In the genomic region with DNA sequence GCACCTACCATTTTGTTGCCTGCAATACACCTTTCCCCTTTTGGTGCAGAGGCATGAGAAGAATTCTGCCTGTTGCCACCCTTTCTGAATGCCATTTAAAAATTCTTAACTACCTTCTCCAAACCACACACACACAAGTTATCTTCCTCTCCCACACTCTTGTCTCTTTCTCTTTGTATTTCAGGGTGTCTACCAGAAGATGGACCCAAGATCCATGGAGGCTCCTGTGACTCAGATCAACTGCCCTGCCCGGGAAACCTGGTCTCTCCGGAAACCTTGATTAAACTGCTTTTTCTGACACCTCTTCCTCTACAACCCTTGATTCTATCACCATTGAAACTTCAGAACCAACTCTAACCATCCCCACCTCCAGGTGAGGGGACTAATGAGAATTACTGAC, we compare ENCODE assay signal across 9 cellular contexts. TPM values are rescaled to one million over a fixed set of nuclear protein-coding genes. Genes with fewer than 3 reads are reported as not detected.
DNase-seq lines count a peak whose midpoint lies in the region; ATAC-seq, FAIRE-seq and TF ChIP-seq lines count a peak whose summit lies in the region.
"Had no signal": no experiment of that assay in that cellular context is flagged by ENCODE, and none has a peak within 500 bp of the region (broad histone marks: within the 10 kb centered on the region; RNA-seq: fewer than 3 reads in every experiment).

No MANE protein-coding gene starts in this region.

- dilution Hi-C loops in keratinocyte (cut with MboI; ENCODE audit: extremely low pct_ligation_motif_present, low sequenced_read_pairs): no loop called here

- peak overlapping the region; percentile 72 for H3K27ac ChIP-seq in keratinocyte (ENCODE audit: control insufficient read depth, insufficient read depth, low read length)
- H3K27ac ChIP-seq: SK-N-MC had no signal

- peaks cover 17% of the 10 kb centered on the region for H3K4me1 ChIP-seq in keratinocyte (ENCODE audit: control insufficient read depth, extremely low read depth, insufficient read depth, low read length)

- peak; percentile 59 for DNase-seq in AG20443 (ENCODE audit: low spot score)
- DNase-seq in HCEC 1CT: peak; percentile 59
- DNase-seq in UCSD-AML1 (lab: John Stamatoyannopoulos, UW; ENCODE audit: unreplicated experiment): peak; percentile 12
- DNase-seq in keratinocyte (ENCODE audit: low read depth, low spot score): no peak
- DNase-seq in middle frontal gyrus (ENCODE audit: extremely low spot score, low spot score): no peak
- no peak for DNase-seq in activated CD8-positive, alpha-beta memory T cell treated with anti-CD3 and anti-CD28 coated beads for 24 hours

- peaks cover 13% of the 10 kb centered on the region for H3K79me2 ChIP-seq in keratinocyte (ENCODE audit: control insufficient read depth, insufficient read depth, low read length)

- H3K9me3 ChIP-seq in keratinocyte (ENCODE audit: control insufficient read depth, low read depth, low read length): no peaks in the 10 kb centered on the region

- H3K9ac ChIP-seq in keratinocyte (ENCODE audit: control insufficient read depth, extremely low read depth, insufficient read depth, low read length): peak overlapping the region; percentile 28

- no peaks in the 10 kb centered on the region for H3K27me3 ChIP-seq in keratinocyte (ENCODE audit: control insufficient read depth, extremely low read depth, insufficient read depth, low read length)

- ATAC-seq in GM18858 (IDR thresholded peaks at IDR 0.05; ENCODE audit: unreplicated experiment) (no peak), HG03469 (IDR thresholded peaks at IDR 0.05; ENCODE audit: unreplicated experiment) (no peak)

- peaks cover 6 to 10% of the 10 kb centered on the region in 2 experiments for H3K36me3 ChIP-seq in keratinocyte (ENCODE audit: control insufficient read depth in 2 of 2, extremely low read depth in 1 of 2, insufficient read depth in 2 of 2, low read length in 2 of 2)

- H3K9me1 ChIP-seq in keratinocyte (ENCODE audit: control insufficient read depth, extremely low read depth, insufficient read depth, low read length): no peaks in the 10 kb centered on the region

- no peak overlapping the region for H3K4me3 ChIP-seq in keratinocyte (ENCODE audit: control insufficient read depth in 2 of 3, extremely low read depth in 1 of 3, insufficient read depth in 2 of 3, low read depth in 1 of 3, low read length in 3 of 3)
- H3K4me3 ChIP-seq: SK-N-MC had no signal

- peak; percentile 28 to 36 (median 31) for TF ChIP-seq CTCF in keratinocyte (optimal IDR thresholded peaks at IDR 0.05 in 1 of 3, IDR thresholded peaks at IDR 0.05 in 1 of 3, conservative IDR thresholded peaks at IDR 0.05 in 1 of 3; ENCODE audit: extremely low read depth in 1 of 3, insufficient read depth in 2 of 3, low read length in 3 of 3)

- H2AFZ ChIP-seq in keratinocyte (ENCODE audit: control insufficient read depth, low read length): peak overlapping the region; percentile 75

- peak overlapping the region; percentile 66 for H3K4me2 ChIP-seq in keratinocyte (ENCODE audit: control insufficient read depth, extremely low read depth, insufficient read depth, low read depth, low read length)

- FAIRE-seq in keratinocyte (lab: Jason Lieb, UNC): no peak

- no peaks in the 10 kb centered on the region for H4K20me1 ChIP-seq in keratinocyte (ENCODE audit: control insufficient read depth, extremely low read depth, insufficient read depth, low read length)

RNA-seq across cellular contexts. Expression of a gene that starts 2.4 kb away (rescaled TPM):
- 26.6 to 37.5 TPM (median 28.4 TPM) in 3 replicates for polyA plus RNA-seq in keratinocyte
- polyA plus RNA-seq in keratinocyte (2011; ENCODE audit: low read depth): 34.6 TPM
- 13.8 and 20.0 TPM in 2 replicates for polyA plus RNA-seq in keratinocyte (2011; cell fraction: cytosol; rRNA removed)
- polyA plus RNA-seq in keratinocyte (2011; cell fraction: nucleus; rRNA removed): 48.9 and 49.0 TPM in 2 replicates
- polyA plus RNA-seq in keratinocyte (2012; ENCODE audit: low replicate concordance): 24.2 and 26.7 TPM in 2 replicates
- 26.9 to 60.2 TPM (median 37.6 TPM) in 3 replicates for polyA minus RNA-seq in keratinocyte
- 11.1 TPM for polyA minus RNA-seq in keratinocyte (2011; cell fraction: cytosol; rRNA and poly(A)+ RNA removed)
- polyA minus RNA-seq in keratinocyte (2011; cell fraction: nucleus; rRNA and poly(A)+ RNA removed): 26.5 and 35.8 TPM in 2 replicates

RNA-seq across cellular contexts. Expression of a gene that starts 23.0 kb away (rescaled TPM):
- 23.6 to 63.8 TPM (median 26.3 TPM) in 3 replicates for polyA plus RNA-seq in keratinocyte
- 36.6 TPM for polyA plus RNA-seq in keratinocyte (2011; ENCODE audit: low read depth)
- polyA plus RNA-seq in keratinocyte (2011; cell fraction: cytosol; rRNA removed): 20.3 and 27.6 TPM in 2 replicates
- polyA plus RNA-seq in keratinocyte (2011; cell fraction: nucleus; rRNA removed): 116 and 156 TPM in 2 replicates
- 70.1 and 304 TPM in 2 replicates for polyA plus RNA-seq in keratinocyte (2012; ENCODE audit: low replicate concordance)
- 28.0 to 109 TPM (median 28.7 TPM) in 3 replicates for polyA minus RNA-seq in keratinocyte
- polyA minus RNA-seq in keratinocyte (2011; cell fraction: cytosol; rRNA and poly(A)+ RNA removed): 24.2 TPM
- polyA minus RNA-seq in keratinocyte (2011; cell fraction: nucleus; rRNA and poly(A)+ RNA removed): 82.8 and 93.0 TPM in 2 replicates

RNA-seq across cellular contexts. Expression of a gene that starts 30.7 kb away (rescaled TPM):
- 0.12 to 0.13 TPM in 2 of 3 replicates, not detected in the other for polyA plus RNA-seq in keratinocyte
- polyA plus RNA-seq in keratinocyte (2011; ENCODE audit: low read depth): 1.0 TPM
- polyA plus RNA-seq in keratinocyte (2011; cell fraction: cytosol; rRNA removed): not detected in 2 replicates
- 0.29 TPM in 1 of 2 replicates, not detected in the other for polyA plus RNA-seq in keratinocyte (2011; cell fraction: nucleus; rRNA removed)
- polyA plus RNA-seq in keratinocyte (2012; ENCODE audit: low replicate concordance): not detected in 2 replicates
- polyA minus RNA-seq in keratinocyte: not detected in 3 replicates
- polyA minus RNA-seq in keratinocyte (2011; cell fraction: cytosol; rRNA and poly(A)+ RNA removed): not detected
- not detected in 2 replicates for polyA minus RNA-seq in keratinocyte (2011; cell fraction: nucleus; rRNA and poly(A)+ RNA removed)

Comparison
In these comparisons a context has a peak if more than half of its experiments do, and no peak if none do; other contexts are left out.
1. DNase-seq: peak in AG20443 (single experiment), HCEC 1CT (single experiment) and UCSD-AML1 (single experiment); none in keratinocyte (single experiment), middle frontal gyrus (single experiment) and activated CD8-positive, alpha-beta memory T cell treated with anti-CD3 and anti-CD28 coated beads for 24 hours (single experiment).